Comparison of ENCODE assay signal across 2 cellular contexts in genomic region chr11:3712274-3712673, GRCh38.
TF ChIP-seq lines count a peak whose summit lies in the region.

No MANE protein-coding gene starts in this region.

TF ChIP-seq in GM23338, 12 proteins besides CTCF, POLR2A, EP300 and RAD21:
- TF ChIP-seq CREB1 (CRISPR knock-in tag; IDR thresholded peaks at IDR 0.05; ENCODE audit: low read depth) (no peak), REST (IDR thresholded peaks at IDR 0.05; ENCODE audit: unreplicated experiment) (no peak), STAT1 (IDR thresholded peaks at IDR 0.05; ENCODE audit: unreplicated experiment) (no peak), ZNF462 (CRISPR knock-in tag; IDR thresholded peaks at IDR 0.05) (no peak), JUNB (IDR thresholded peaks at IDR 0.05; ENCODE audit: unreplicated experiment) (no peak), NANOG (IDR thresholded peaks at IDR 0.05; ENCODE audit: borderline replicate concordance) (no peak), EZH2phosphoT487 (IDR thresholded peaks at IDR 0.05; ENCODE audit: unreplicated experiment) (no peak), ZNF331 (CRISPR knock-in tag; IDR thresholded peaks at IDR 0.05; ENCODE audit: low read depth) (no peak), ZNF114 (CRISPR knock-in tag; IDR thresholded peaks at IDR 0.05) (no peak), POLR2AphosphoS5 (IDR thresholded peaks at IDR 0.05; ENCODE audit: low read depth) (no peak), EZH2 (IDR thresholded peaks at IDR 0.05; ENCODE audit: low read depth, unreplicated experiment) (no peak), ETS1 (IDR thresholded peaks at IDR 0.05) (no peak)

TF ChIP-seq in HepG2, 621 proteins besides CTCF, POLR2A, EP300 and RAD21 (continues in another document):
- TF ChIP-seq ZNF17 (CRISPR knock-in tag; IDR thresholded peaks at IDR 0.05) (no peak), SOX13 (IDR thresholded peaks at IDR 0.05) (0 out of 2 replicates have a peak, but pooled peaks have one; percentile 14), SOX13 (CRISPR knock-in tag; conservative IDR thresholded peaks at IDR 0.05 in 1 of 2, IDR thresholded peaks at IDR 0.05 in 1 of 2) (peak in 1 of 2 experiments; percentile 64; a peak in 2 of 4 replicates), ZFY (CRISPR knock-in tag; IDR thresholded peaks at IDR 0.05) (no peak), ZNF670 (CRISPR knock-in tag; IDR thresholded peaks at IDR 0.05; ENCODE audit: borderline replicate concordance) (no peak), ZFP62 (CRISPR knock-in tag; IDR thresholded peaks at IDR 0.05) (no peak), AFF4 (CRISPR knock-in tag; IDR thresholded peaks at IDR 0.05) (no peak), NR3C1 (CRISPR knock-in tag; IDR thresholded peaks at IDR 0.05) (no peak), KDM5B (CRISPR knock-in tag; IDR thresholded peaks at IDR 0.05; ENCODE audit: borderline replicate concordance) (no peak), TFE3 (CRISPR knock-in tag; IDR thresholded peaks at IDR 0.05) (no peak), POLR2AphosphoS5 (IDR thresholded peaks at IDR 0.05; ENCODE audit: low read depth, low read length) (no peak), ZNF710 (CRISPR knock-in tag; IDR thresholded peaks at IDR 0.05; ENCODE audit: borderline replicate concordance) (0 out of 2 replicates have a peak, but pooled peaks have one; percentile 26), ZNF275 (CRISPR knock-in tag; IDR thresholded peaks at IDR 0.05; ENCODE audit: borderline replicate concordance) (no peak), TCF7L2 (IDR thresholded peaks at IDR 0.05; ENCODE audit: low read depth, low read length) (peak; percentile 46; the same call in 1 of the 2 replicates), MBNL3 (CRISPR knock-in tag; conservative IDR thresholded peaks at IDR 0.05) (no peak), ARID5B (CRISPR knock-in tag; IDR thresholded peaks at IDR 0.05) (0 out of 2 replicates have a peak, but pooled peaks have one; percentile 32), CEBPG (CRISPR knock-in tag; IDR thresholded peaks at IDR 0.05) (0 out of 2 replicates have a peak, but pooled peaks have one; percentile 4), KDM3A (CRISPR knock-in tag; IDR thresholded peaks at IDR 0.05; ENCODE audit: low read depth) (no peak), ZNF121 (CRISPR knock-in tag; IDR thresholded peaks at IDR 0.05) (no peak), TFDP1 (CRISPR knock-in tag; IDR thresholded peaks at IDR 0.05; ENCODE audit: borderline replicate concordance) (no peak), NFKBIZ (CRISPR knock-in tag; IDR thresholded peaks at IDR 0.05) (no peak), CSRNP2 (CRISPR knock-in tag; conservative IDR thresholded peaks at IDR 0.05; ENCODE audit: low read depth) (no peak), PPARG (CRISPR knock-in tag; conservative IDR thresholded peaks at IDR 0.05) (no peak), NFE2L1 (CRISPR knock-in tag; IDR thresholded peaks at IDR 0.05; ENCODE audit: borderline replicate concordance) (no peak), SP140L (CRISPR knock-in tag; IDR thresholded peaks at IDR 0.05; ENCODE audit: borderline replicate concordance) (no peak), MLXIP (CRISPR knock-in tag; IDR thresholded peaks at IDR 0.05; ENCODE audit: borderline replicate concordance) (no peak), THAP11 (CRISPR knock-in tag; IDR thresholded peaks at IDR 0.05) (no peak), ASH2L (IDR thresholded peaks at IDR 0.05; ENCODE audit: insufficient read length, low read depth, low read length) (no peak), ZNF639 (CRISPR knock-in tag; conservative IDR thresholded peaks at IDR 0.05) (no peak), ZNF597 (CRISPR knock-in tag; IDR thresholded peaks at IDR 0.05) (no peak)
